ENCODE assay signal across 9 cellular contexts in genomic region chr1:12594490-12594889, GRCh38. TPM values are rescaled to one million over a fixed set of nuclear protein-coding genes. Genes with fewer than 3 reads are reported as not detected.
DNase-seq lines count a peak whose midpoint lies in the region; ATAC-seq and TF ChIP-seq lines count a peak whose summit lies in the region.
"Had no signal": no experiment of that assay in that cellular context is flagged by ENCODE, and none has a peak within 500 bp of the region (broad histone marks: within the 10 kb centered on the region; RNA-seq: fewer than 3 reads in every experiment).

No MANE protein-coding gene starts in this region.

- H3K4me1 ChIP-seq in CD8-positive, alpha-beta memory T cell (ENCODE audit: insufficient read depth, low read length): peaks cover 28% of the 10 kb centered on the region
- H3K4me1 ChIP-seq in Peyer's patch: peaks cover 7 to 70% (median 15%) of the 10 kb centered on the region in 4 donors
- peaks cover 98 to 100% (median 98%) of the 10 kb centered on the region in 4 donors for H3K4me1 ChIP-seq in esophagus muscularis mucosa

- H3K4me3 ChIP-seq in CD8-positive, alpha-beta memory T cell (ENCODE audit: low read length): peak overlapping the region; percentile 49
- peak overlapping the region in 2 of 4 donors; percentile 42 to 44 for H3K4me3 ChIP-seq in Peyer's patch
- peak overlapping the region in 3 of 4 donors; percentile 47 to 57 (median 47) for H3K4me3 ChIP-seq in esophagus muscularis mucosa

- peaks cover 0 to 4% of the 10 kb centered on the region in 2 donors for H3K27me3 Mint-ChIP-seq in CD8-positive, alpha-beta memory T cell
- H3K27me3 Mint-ChIP-seq in progenitor cell of endocrine pancreas: no peaks in the 10 kb centered on the region

- H3K4me3 Mint-ChIP-seq in CD8-positive, alpha-beta memory T cell: peak overlapping the region; percentile 71 to 86 (median 77)
- H3K4me3 Mint-ChIP-seq in progenitor cell of endocrine pancreas (ENCODE audit: low read depth): peak overlapping the region; percentile 66

- H3K9me3 ChIP-seq in CD8-positive, alpha-beta memory T cell (ENCODE audit: low read length): no peaks in the 10 kb centered on the region
- no peaks in the 10 kb centered on the region for H3K9me3 ChIP-seq in Peyer's patch
- no peaks in the 10 kb centered on the region for H3K9me3 ChIP-seq in esophagus muscularis mucosa

- no peak overlapping the region for H3K27ac ChIP-seq in CD8-positive, alpha-beta memory T cell (ENCODE audit: low read depth, low read length)
- H3K27ac ChIP-seq in Peyer's patch: peak overlapping the region; percentile 43 to 87 (median 76)
- H3K27ac ChIP-seq in esophagus muscularis mucosa (replicated peaks in 1 of 4): peak overlapping the region; percentile 92 to 95 (median 94)

- peak overlapping the region in 7 of 8 donors; percentile 6 to 88 (median 68) for H3K27ac Mint-ChIP-seq in CD8-positive, alpha-beta memory T cell
- H3K27ac Mint-ChIP-seq in progenitor cell of endocrine pancreas: peak overlapping the region; percentile 96

- ATAC-seq in GM21619 (IDR thresholded peaks at IDR 0.05; ENCODE audit: unreplicated experiment): no peak

- TF ChIP-seq EP300 in esophagus muscularis mucosa (IDR thresholded peaks at IDR 0.05): no peak

- H3K4me1 Mint-ChIP-seq in CD8-positive, alpha-beta memory T cell: peaks cover 32 to 57% (median 35%) of the 10 kb centered on the region in 3 donors
- H3K4me1 Mint-ChIP-seq in progenitor cell of endocrine pancreas (ENCODE audit: low read depth): peaks cover 54% of the 10 kb centered on the region

- H3K36me3 ChIP-seq in CD8-positive, alpha-beta memory T cell (ENCODE audit: insufficient read depth, low read length): no peaks in the 10 kb centered on the region
- H3K36me3 ChIP-seq in Peyer's patch (peaks cover 0 to 11% (median 0%) of the 10 kb centered on the region in 3 donors), esophagus muscularis mucosa (peaks cover 0 to 4% (median 0%) of the 10 kb centered on the region in 4 donors)

- CTCF ChIA-PET in CD8-positive, alpha-beta memory T cell (lab: Charles Lee): interaction anchor here (2.8 kb wide), 1 partner anchor 25 kb away, joined by 14 read pairs; no protein-coding TSS in a partner anchor

- TF ChIP-seq CTCF in Peyer's patch (IDR thresholded peaks at IDR 0.05) (no peak), esophagus muscularis mucosa (IDR thresholded peaks at IDR 0.05) (peak in 1 of 3 experiments; percentile 5), progenitor cell of endocrine pancreas (IDR thresholded peaks at IDR 0.05; ENCODE audit: unreplicated experiment) (no peak)

- no peaks in the 10 kb centered on the region for H3K9me3 Mint-ChIP-seq in CD8-positive, alpha-beta memory T cell
- no peaks in the 10 kb centered on the region for H3K9me3 Mint-ChIP-seq in progenitor cell of endocrine pancreas (ENCODE audit: low read depth)

- no peak for DNase-seq in CD8-positive, alpha-beta memory T cell
- no peak for DNase-seq in Peyer's patch
- no peak for DNase-seq in esophagus muscularis mucosa (ENCODE audit: extremely low spot score)
- no peak for DNase-seq in progenitor cell of endocrine pancreas (ENCODE audit: low spot score, unreplicated experiment)
- DNase-seq in glomerular visceral epithelial cell (ENCODE audit: extremely low spot score): no peak
- no peak for DNase-seq in NCI-H1694 (lab: John Stamatoyannopoulos, UW)
- DNase-seq in KG1 (lab: John Stamatoyannopoulos, UW): no peak

- H3K36me3 Mint-ChIP-seq in CD8-positive, alpha-beta memory T cell: peaks cover 0 to 18% (median 4%) of the 10 kb centered on the region in 3 donors
- peaks cover 18% of the 10 kb centered on the region for H3K36me3 Mint-ChIP-seq in progenitor cell of endocrine pancreas (ENCODE audit: insufficient read depth)

- 82% methylated on average over 6 of the region's 6 CpGs for WGBS in esophagus muscularis mucosa

- intact Hi-C loops in esophagus muscularis mucosa (cut with DNase I): loop anchor here (5.0 kb wide), 2 partner anchors 37 to 52 kb away; no protein-coding TSS in a partner anchor

- POLR2A ChIA-PET in CD8-positive, alpha-beta memory T cell (lab: Charles Lee): interaction anchor here (0.9 kb wide), 1 partner anchor 24 kb away, joined by 5 read pairs; the partner anchor contains the start of gene DHRS3

- TF ChIP-seq POLR2A in Peyer's patch (IDR thresholded peaks at IDR 0.05) (no peak), esophagus muscularis mucosa (IDR thresholded peaks at IDR 0.05; ENCODE audit: low read depth) (no peak)

- H3K27me3 ChIP-seq in CD8-positive, alpha-beta memory T cell (ENCODE audit: insufficient read depth, low read length, poor library complexity, severe bottlenecking): no peaks in the 10 kb centered on the region
- H3K27me3 ChIP-seq in Peyer's patch (no peaks in the 10 kb centered on the region), esophagus muscularis mucosa (no peaks in the 10 kb centered on the region)

RNA-seq across cellular contexts. Expression of gene DHRS3, which starts 23.5 kb away (rescaled TPM):
- total RNA-seq in CD8-positive, alpha-beta memory T cell: 100 to 1,000 TPM; 117 to 123 TPM
- polyA plus RNA-seq in CD8-positive, alpha-beta memory T cell: 31.9 TPM
- total RNA-seq in Peyer's patch: 100 to 1,000 TPM in 2 of 4 donors, 10 to 100 TPM in 2; 34.7 to 179 (median 108) TPM
- 100 to 1,000 TPM; 130 to 237 (median 200) TPM for total RNA-seq in esophagus muscularis mucosa
- total RNA-seq in progenitor cell of endocrine pancreas: 176 and 214 TPM in 2 replicates
- total RNA-seq: HT1080 had no signal

RNA-seq across cellular contexts. Expression of gene AADACL4, which starts 49.4 kb away (rescaled TPM):
- not detected for total RNA-seq in CD8-positive, alpha-beta memory T cell
- not detected for polyA plus RNA-seq in CD8-positive, alpha-beta memory T cell
- not detected for total RNA-seq in Peyer's patch
- not detected for total RNA-seq in esophagus muscularis mucosa
- total RNA-seq in progenitor cell of endocrine pancreas: 0.24 TPM in 2 replicates
- total RNA-seq: HT1080 had no signal
